Comparison of ENCODE assay signal across 33 cellular contexts in genomic region chr10:72314263-72314662, GRCh38. TPM values are rescaled to one million over a fixed set of nuclear protein-coding genes. Genes with fewer than 3 reads are reported as not detected.
DNase-seq lines count a peak whose midpoint lies in the region; ATAC-seq, FAIRE-seq and TF ChIP-seq lines count a peak whose summit lies in the region.
"Had no signal": no experiment of that assay in that cellular context is flagged by ENCODE, and none has a peak within 500 bp of the region (broad histone marks: within the 10 kb centered on the region; RNA-seq: fewer than 3 reads in every experiment).

No MANE protein-coding gene starts in this region.

- H2AFZ ChIP-seq in IMR-90 (replicated peaks; ENCODE audit: low read length, poor library complexity) (no peak overlapping the region), H1 (ENCODE audit: low read length) (no peak overlapping the region)

- H3K9ac ChIP-seq in IMR-90 (ENCODE audit: low read depth, low read length) (no peak overlapping the region), H1 (replicated peaks in 1 of 4; ENCODE audit: extremely low read depth in 1 of 4, low read depth in 3 of 4, low read length in 3 of 4) (no peak overlapping the region)

- intact Hi-C loops in CD4-positive, alpha-beta T cell (cut with DNase I, micrococcal nuclease) = no loop called here
- intact Hi-C loops in IMR-90 (cut with micrococcal nuclease) = no loop called here
- intact Hi-C loops in prostate gland (cut with DNase I) = no loop called here

- H4K91ac ChIP-seq in IMR-90 (ENCODE audit: insufficient read depth, low read depth, low read length) (no peak overlapping the region), H1 (replicated peaks; ENCODE audit: insufficient read length, low read length) (peak overlapping the region; percentile 35)

- FAIRE-seq in H1 (lab: Jason Lieb, UNC) = no peak
- FAIRE-seq: astrocyte, D721Med, kidney had no signal

- dilution Hi-C loops in IMR-90 (cut with HindIII; ENCODE audit: low sequenced_read_pairs, unreplicated experiment) = no loop called here

- no peak overlapping the region for H3K23ac ChIP-seq in IMR-90 (ENCODE audit: low read depth, low read length)
- no peak overlapping the region for H3K23ac ChIP-seq in H1 (ENCODE audit: insufficient read length)

- H3K36me3 Mint-ChIP-seq in CD4-positive, alpha-beta T cell (ENCODE audit: low read depth) = no peaks in the 10 kb centered on the region
- H3K36me3 Mint-ChIP-seq: natural killer cell treated with Interleukin-12 subunit alpha and Interleukin-12 subunit beta and Interleukin-15 and Interleukin-18, amount 100 ng/mL, for 72 hours; type B pancreatic cell had no signal

- H2AK5ac ChIP-seq in IMR-90 (ENCODE audit: low read depth, low read length) (0 out of 2 replicates have a peak overlapping the region, but pooled peaks have one; percentile 21), H1 (ENCODE audit: low read depth, low read length) (0 out of 2 replicates have a peak overlapping the region, but pooled peaks have one; percentile 77)

- H3K27me3 ChIP-seq in CD4-positive, alpha-beta T cell (ENCODE audit: control insufficient read depth, insufficient read depth, low read length) = no peaks in the 10 kb centered on the region
- H3K27me3 ChIP-seq in IMR-90 (ENCODE audit: control insufficient read depth, insufficient read depth, low read length) = no peaks in the 10 kb centered on the region
- H3K27me3 ChIP-seq in H1 (replicated peaks in 1 of 4; ENCODE audit: control insufficient read depth in 3 of 4, extremely low read depth in 1 of 4, insufficient read depth in 3 of 4, low read length in 3 of 4) = peaks cover 0 to 3% (median 0%) of the 10 kb centered on the region in 4 experiments; a peak in 1 of 7 replicates
- H3K27me3 ChIP-seq in prostate gland (replicated peaks; ENCODE audit: insufficient read depth) = no peaks in the 10 kb centered on the region

- DNase-seq in CD4-positive, alpha-beta T cell = no peak
- DNase-seq in IMR-90 (no peak), H1 (ENCODE audit: low read depth in 1 of 2, low spot score in 2 of 2) (no peak), prostate gland (ENCODE audit: low spot score) (no peak), retina (no peak)
- no peak for DNase-seq in effector CD4-positive, alpha-beta T cell
- DNase-seq: activated effector memory CD4-positive, alpha-beta T cell treated with anti-CD3 and anti-CD28 coated beads, Interleukin-2, amount 50 U/mL, for 16 hours; activated naive CD8-positive, alpha-beta T cell treated with anti-CD3 and anti-CD28 coated beads, Interleukin-2, amount 10 ng/mL, durations not matched to agents 7 days and 5 days; activated T-cell treated with anti-CD3 and anti-CD28 coated beads, Interleukin-2, amount 50 U/mL, for 1 hour; C1 segment of cervical spinal cord; DND-41; effector memory CD8-positive, alpha-beta T cell; erythroblast; head of caudate nucleus; HFFc6; KBM-7; kidney; NCI-H1105; NCI-H187 treated with DMSO at 0.1 percent for 48 hours; NCI-H526; NK-92 treated with Interleukin-12 subunit alpha and Interleukin-12 subunit beta, amount 100 ng/mL, for 24 hours; occipital lobe; PC-3; psoas muscle; SHP77; stimulated activated CD4-positive, alpha-beta T cell treated with anti-CD3 and anti-CD28 coated beads, Interleukin-4, amount 100 ng/mL, for 4 hours had no signal

- no peaks in the 10 kb centered on the region for H3K9me3 Mint-ChIP-seq in CD4-positive, alpha-beta T cell
- H3K9me3 Mint-ChIP-seq: activated naive CD8-positive, alpha-beta T cell treated with anti-CD3 and anti-CD28 coated beads, Interleukin-2, amount 10 ng/mL, durations not matched to agents 7 days and 5 days; effector memory CD8-positive, alpha-beta T cell; HFFc6; natural killer cell treated with Interleukin-12 subunit alpha and Interleukin-12 subunit beta and Interleukin-15 and Interleukin-18, amount 100 ng/mL, for 72 hours; type B pancreatic cell had no signal

- in situ Hi-C loops in IMR-90 (cut with MboI; ENCODE audit: low sequenced_read_pairs) = no loop called here

- no peak overlapping the region for H3K14ac ChIP-seq in IMR-90 (replicated peaks; ENCODE audit: low read depth, low read length)
- H3K14ac ChIP-seq in H1 (ENCODE audit: insufficient read length) = no peak overlapping the region

- H3K79me2 ChIP-seq in H1 (ENCODE audit: control insufficient read depth in 1 of 2, insufficient read depth in 2 of 2, low read length in 2 of 2) = no peaks in the 10 kb centered on the region

- no peak overlapping the region for H3K4me3 Mint-ChIP-seq in CD4-positive, alpha-beta T cell
- H3K4me3 Mint-ChIP-seq: activated naive CD8-positive, alpha-beta T cell treated with anti-CD3 and anti-CD28 coated beads, Interleukin-2, amount 10 ng/mL, durations not matched to agents 7 days and 5 days; effector memory CD8-positive, alpha-beta T cell; HFFc6; natural killer cell treated with Interleukin-12 subunit alpha and Interleukin-12 subunit beta and Interleukin-15 and Interleukin-18, amount 100 ng/mL, for 72 hours; type B pancreatic cell had no signal

- H2BK20ac ChIP-seq in IMR-90 (ENCODE audit: low read depth, low read length) (no peak overlapping the region), H1 (ENCODE audit: low read length) (peak overlapping the region; percentile 83)

- H3K27ac Mint-ChIP-seq in CD4-positive, alpha-beta T cell = peak overlapping the region; percentile 91
- H3K27ac Mint-ChIP-seq: activated naive CD8-positive, alpha-beta T cell treated with anti-CD3 and anti-CD28 coated beads, Interleukin-2, amount 10 ng/mL, durations not matched to agents 7 days and 5 days; effector memory CD8-positive, alpha-beta T cell; HFFc6; natural killer cell treated with Interleukin-12 subunit alpha and Interleukin-12 subunit beta and Interleukin-15 and Interleukin-18, amount 100 ng/mL, for 72 hours; type B pancreatic cell had no signal

- no peaks in the 10 kb centered on the region for H3K9me3 ChIP-seq in CD4-positive, alpha-beta T cell (ENCODE audit: control insufficient read depth, low read length)
- H3K9me3 ChIP-seq in IMR-90 (ENCODE audit: control insufficient read depth, insufficient read depth, low read length) (no peaks in the 10 kb centered on the region), H1 (ENCODE audit: insufficient read depth in 2 of 2, low read depth in 1 of 2, low read length in 1 of 2) (no peaks in the 10 kb centered on the region), prostate gland (no peaks in the 10 kb centered on the region)
- H3K9me3 ChIP-seq: psoas muscle had no signal

- TF ChIP-seq POLR2A in IMR-90 (IDR thresholded peaks at IDR 0.05; ENCODE audit: low read depth, low read length) = no peak
- TF ChIP-seq POLR2A in H1 (IDR thresholded peaks at IDR 0.05; ENCODE audit: control extremely low read depth in 1 of 2, low read depth in 2 of 2, low read length in 2 of 2) = no peak
- TF ChIP-seq POLR2A in prostate gland (IDR thresholded peaks at IDR 0.05) = no peak

- H2BK15ac ChIP-seq in IMR-90 (ENCODE audit: low read depth, low read length) = no peak overlapping the region
- peak overlapping the region; percentile 77; the same call in 1 of the 2 replicates for H2BK15ac ChIP-seq in H1 (ENCODE audit: low read length)

- TF ChIP-seq EP300 in H1 (IDR thresholded peaks at IDR 0.05; ENCODE audit: borderline replicate concordance in 1 of 2, low read depth in 2 of 2, low read length in 2 of 2) = no peak

- peaks cover 0 to 6% of the 10 kb centered on the region in 2 experiments; a peak in 2 of 4 replicates for H3K79me1 ChIP-seq in IMR-90 (ENCODE audit: low read depth in 1 of 2, low read length in 2 of 2)
- no peaks in the 10 kb centered on the region for H3K79me1 ChIP-seq in H1 (ENCODE audit: low read depth, low read length)

- peaks cover 20% of the 10 kb centered on the region for H3K4me1 ChIP-seq in IMR-90 (ENCODE audit: control insufficient read depth, insufficient read depth, low read length)
- H3K4me1 ChIP-seq in H1 (replicated peaks in 1 of 4; ENCODE audit: control insufficient read depth in 3 of 4, insufficient read depth in 4 of 4, low read length in 3 of 4) = peaks cover 4 to 28% (median 17%) of the 10 kb centered on the region in 4 experiments
- H3K4me1 ChIP-seq in prostate gland (replicated peaks) = peaks cover 14% of the 10 kb centered on the region

- no peak overlapping the region for H3K4me2 ChIP-seq in IMR-90 (ENCODE audit: low read depth, low read length)
- H3K4me2 ChIP-seq in H1 (ENCODE audit: insufficient read depth in 1 of 2, low read depth in 2 of 2, low read length in 2 of 2) = no peak overlapping the region

- H3K23me2 ChIP-seq in H1 (ENCODE audit: low read depth, low read length) = no peaks in the 10 kb centered on the region

- H3K18ac ChIP-seq in IMR-90 (ENCODE audit: low read depth, low read length) (no peak overlapping the region), H1 (ENCODE audit: extremely low read depth, low read length) (no peak overlapping the region)

- BruUV-seq in IMR-90 (replicated peaks; lab: Mats Ljungman, UMichigan) = no TSS peak

- H4K8ac ChIP-seq in IMR-90 (ENCODE audit: low read depth in 2 of 2, low read length in 2 of 2) (no peak overlapping the region), H1 (ENCODE audit: extremely low read depth, insufficient read depth, low read length) (no peak overlapping the region)

- POLR2A ChIA-PET in CD4-positive, alpha-beta T cell (lab: Charles Lee) = interaction anchor here (1.2 to 2.7 kb wide), 2 partner anchors 17 to 18 kb away, joined by 3 to 10 read pairs; no protein-coding TSS in a partner anchor
- POLR2A ChIA-PET in IMR-90 (lab: Charles Lee; ENCODE audit: unreplicated experiment) = no interaction called here
- POLR2A ChIA-PET in H1 (lab: Charles Lee; ENCODE audit: partially characterized antibody) = interaction anchor here (0.6 to 39.2 kb wide), 8 partner anchors 9 to 37 kb away, joined by 3 to 895 read pairs (median 4); partner anchors contain the start of gene DDIT4

- TF ChIP-seq CTCF in CD4-positive, alpha-beta T cell (IDR thresholded peaks at IDR 0.05) = no peak
- TF ChIP-seq CTCF in IMR-90 (conservative IDR thresholded peaks at IDR 0.05; ENCODE audit: low read depth, low read length) = no peak
- no peak for TF ChIP-seq CTCF in H1 (IDR thresholded peaks at IDR 0.05; ENCODE audit: control extremely low read depth in 1 of 3, insufficient read depth in 1 of 3, low read depth in 1 of 3, low read length in 3 of 3)
- no peak for TF ChIP-seq CTCF in prostate gland (IDR thresholded peaks at IDR 0.05)

- H3K4ac ChIP-seq in IMR-90 (ENCODE audit: low read depth, low read length) (no peak overlapping the region), H1 (replicated peaks; ENCODE audit: insufficient read length, low read depth, low read length) (no peak overlapping the region)

- H3K27me3 Mint-ChIP-seq in CD4-positive, alpha-beta T cell = no peaks in the 10 kb centered on the region
- H3K27me3 Mint-ChIP-seq: activated naive CD8-positive, alpha-beta T cell treated with anti-CD3 and anti-CD28 coated beads, Interleukin-2, amount 10 ng/mL, durations not matched to agents 7 days and 5 days; effector memory CD8-positive, alpha-beta T cell; natural killer cell treated with Interleukin-12 subunit alpha and Interleukin-12 subunit beta and Interleukin-15 and Interleukin-18, amount 100 ng/mL, for 72 hours had no signal

- H3K9me1 ChIP-seq in IMR-90 (ENCODE audit: insufficient read depth, low read length) = peaks cover 12% of the 10 kb centered on the region

- H2BK5ac ChIP-seq in IMR-90 (ENCODE audit: low read depth, low read length, poor library complexity, severe bottlenecking) (no peak overlapping the region), H1 (ENCODE audit: low read depth, low read length) (peak overlapping the region; percentile 75; the same call in 1 of the 2 replicates)

- H3K4me3 ChIP-seq in IMR-90 (ENCODE audit: insufficient read depth, low read depth, low read length) (no peak overlapping the region), H1 (ENCODE audit: extremely low read depth in 1 of 4, insufficient read depth in 2 of 4, low read depth in 3 of 4, low read length in 4 of 4) (no peak overlapping the region), prostate gland (no peak overlapping the region)
- H3K4me3 ChIP-seq: coronary artery, psoas muscle had no signal

- no peak overlapping the region for H3K27ac ChIP-seq in CD4-positive, alpha-beta T cell (ENCODE audit: low read depth, low read length)
- H3K27ac ChIP-seq in IMR-90 (ENCODE audit: insufficient read depth, low read length) (no peak overlapping the region), H1 (ENCODE audit: low read depth, low read length) (no peak overlapping the region), prostate gland (peak overlapping the region; percentile 83 to 87)

- TF ChIP-seq RAD21 in IMR-90 (IDR thresholded peaks at IDR 0.05; ENCODE audit: low read length) (no peak), H1 (IDR thresholded peaks at IDR 0.05 in 1 of 2, conservative IDR thresholded peaks at IDR 0.05 in 1 of 2; ENCODE audit: low read depth in 2 of 2, low read length in 2 of 2) (no peak)

- 100% methylated on average over 2 of the region's 7 CpGs; no CpG with 5 or more reads in 1 of the 2 experiments for WGBS in IMR-90 (ENCODE audit: extremely low coverage in 2 of 2, insufficient read length in 1 of 2), 2 experiments
- 96% methylated on average over 7 of the region's 7 CpGs; no CpG with 5 or more reads in 1 of the 2 experiments for WGBS in H1 (ENCODE audit: extremely low coverage in 1 of 2, insufficient coverage in 1 of 2, insufficient read length in 1 of 2, insufficient replicate concordance in 2 of 2, low coverage in 1 of 2, low lambda C conversion rate in 2 of 2, missing lambda C conversion rate in 1 of 2), 2 experiments
- 96% methylated on average over 7 of the region's 7 CpGs for WGBS in prostate gland

- ATAC-seq in CD4-positive, alpha-beta T cell (ENCODE audit: poor library complexity) = no peak
- ATAC-seq in IMR-90 (ENCODE audit: low read depth) = no peak
- no peak for ATAC-seq in GM18502 (IDR thresholded peaks at IDR 0.05; ENCODE audit: poor library complexity, unreplicated experiment)
- ATAC-seq in HG02763 (IDR thresholded peaks at IDR 0.05; ENCODE audit: unreplicated experiment) = no peak
- ATAC-seq: effector memory CD8-positive, alpha-beta T cell; natural killer cell treated with Interleukin-12 subunit alpha and Interleukin-12 subunit beta and Interleukin-15 and Interleukin-18, amount 100 ng/mL, for 72 hours; PC-3; psoas muscle had no signal

- H3K56ac ChIP-seq in IMR-90 (ENCODE audit: extremely low read depth, insufficient read depth, low read length) (no peak overlapping the region), H1 (replicated peaks; ENCODE audit: insufficient read length, low read depth, low read length) (no peak overlapping the region)

- H3K36me3 ChIP-seq in IMR-90 (ENCODE audit: control insufficient read depth, insufficient read depth, low read length) (no peaks in the 10 kb centered on the region), H1 (ENCODE audit: control insufficient read depth in 2 of 4, insufficient read depth in 4 of 4, low read length in 3 of 4) (no peaks in the 10 kb centered on the region), prostate gland (no peaks in the 10 kb centered on the region)

- H4K20me1 ChIP-seq in IMR-90 (ENCODE audit: insufficient read depth, low read length) (no peaks in the 10 kb centered on the region), H1 (replicated peaks in 1 of 2; ENCODE audit: control insufficient read depth in 1 of 2, insufficient read depth in 2 of 2, low read length in 2 of 2) (no peaks in the 10 kb centered on the region)

- no peak overlapping the region for H2BK120ac ChIP-seq in IMR-90 (ENCODE audit: low read depth, low read length)
- H2BK120ac ChIP-seq in H1 (replicated peaks; ENCODE audit: low read depth, low read length) = no peak overlapping the region

- no peak overlapping the region for H2AK9ac ChIP-seq in IMR-90 (replicated peaks; ENCODE audit: low read depth, low read length, poor library complexity)

- H2BK12ac ChIP-seq in H1 (ENCODE audit: low read depth, low read length) = peak overlapping the region; percentile 94

- H4K5ac ChIP-seq in IMR-90 (ENCODE audit: low read depth, low read length) (no peak overlapping the region), H1 (ENCODE audit: insufficient read length, low read depth, low read length) (no peak overlapping the region)

- H3K4me1 Mint-ChIP-seq in CD4-positive, alpha-beta T cell (ENCODE audit: low read depth) = peaks cover 70% of the 10 kb centered on the region

- CTCF ChIA-PET in CD4-positive, alpha-beta T cell (lab: Charles Lee) = interaction anchor here (1.7 kb wide), 1 partner anchor 12 kb away, joined by 5 read pairs; no protein-coding TSS in a partner anchor
- CTCF ChIA-PET in IMR-90 (lab: Yijun Ruan, JAX) (no interaction called here), H1 (lab: Charles Lee; ENCODE audit: partially characterized antibody) (interaction anchor here (0.9 to 2.6 kb wide), 6 partner anchors 11 to 91 kb away, joined by 3 to 7 read pairs (median 4); no protein-coding TSS in a partner anchor)

RNA-seq across cellular contexts. Expression of gene DNAJB12, which starts 40.5 kb away (rescaled TPM):
- 10 to 100 TPM; 25.2 to 27.0 TPM for total RNA-seq in CD4-positive, alpha-beta T cell
- total RNA-seq in IMR-90 (2012; rRNA removed) (18.3 and 19.2 TPM in 2 replicates), prostate gland (10 to 100 TPM; 33.0 to 55.9 TPM)
- polyA plus RNA-seq in IMR-90 (2012; rRNA removed) (23.1 and 24.0 TPM in 2 replicates), H1 (2011; rRNA removed) (10.8 and 16.0 TPM in 2 replicates)
- polyA plus RNA-seq in IMR-90 (2012; cell fraction: cytosol; rRNA removed) = 18.5 and 22.8 TPM in 2 replicates
- polyA plus RNA-seq in IMR-90 (2012; cell fraction: nucleus; rRNA removed; ENCODE audit: low replicate concordance) = 28.0 and 41.8 TPM in 2 replicates
- 19.6 and 20.5 TPM in 2 replicates for total RNA-seq in H1 (2021; fragmentation: NEBNext Ultra II Directional; extraction: Animal tissue kit (Norgen Biotek cat#: 25700))
- polyA plus RNA-seq in H1 (2011; cell fraction: cytosol; rRNA removed) = 12.4 TPM
- 23.3 TPM for polyA plus RNA-seq in H1 (2011; cell fraction: nucleus; rRNA removed)
- polyA plus RNA-seq in H1 (2012, experiment 1 of 2) = 10.7 to 18.5 TPM (median 16.7 TPM) in 4 replicates
- 12.5 TPM for polyA plus RNA-seq in H1 (2012, experiment 2 of 2)
- 14.1 TPM for polyA plus RNA-seq in H1 (2013, experiment 1 of 2)
- 15.3 TPM for polyA plus RNA-seq in H1 (2013, experiment 2 of 2)
- polyA minus RNA-seq in H1 (2011; rRNA and poly(A)+ RNA removed) = 9.2 and 9.8 TPM in 2 replicates
- polyA minus RNA-seq in H1 (2011; cell fraction: cytosol; rRNA and poly(A)+ RNA removed) = 12.0 TPM
- 13.9 TPM for polyA minus RNA-seq in H1 (2011; cell fraction: nucleus; rRNA and poly(A)+ RNA removed)

RNA-seq across cellular contexts. Expression of gene DDIT4, which starts 40.5 kb away (rescaled TPM):
- total RNA-seq in CD4-positive, alpha-beta T cell = 100 to 1,000 TPM; 427 to 436 TPM
- total RNA-seq in IMR-90 (2012; rRNA removed) = 108 and 110 TPM in 2 replicates
- 31.0 and 59.6 TPM in 2 replicates for polyA plus RNA-seq in IMR-90 (2012; rRNA removed)
- 38.8 and 80.6 TPM in 2 replicates for polyA plus RNA-seq in IMR-90 (2012; cell fraction: cytosol; rRNA removed)
- polyA plus RNA-seq in IMR-90 (2012; cell fraction: nucleus; rRNA removed; ENCODE audit: low replicate concordance) = 80.3 and 93.3 TPM in 2 replicates
- 42.1 and 47.4 TPM in 2 replicates for total RNA-seq in H1 (2021; fragmentation: NEBNext Ultra II Directional; extraction: Animal tissue kit (Norgen Biotek cat#: 25700))
- polyA plus RNA-seq in H1 (2011; rRNA removed) = 108 and 187 TPM in 2 replicates
- 146 TPM for polyA plus RNA-seq in H1 (2011; cell fraction: cytosol; rRNA removed)
- polyA plus RNA-seq in H1 (2011; cell fraction: nucleus; rRNA removed) = 143 TPM
- polyA plus RNA-seq in H1 (2012, experiment 1 of 2) = 55.0 to 142 TPM (median 113 TPM) in 4 replicates
- polyA plus RNA-seq in H1 (2012, experiment 2 of 2) = 62.5 TPM
- polyA plus RNA-seq in H1 (2013, experiment 1 of 2) = 18.5 TPM
- 19.9 TPM for polyA plus RNA-seq in H1 (2013, experiment 2 of 2)
- polyA minus RNA-seq in H1 (2011; rRNA and poly(A)+ RNA removed) = 63.3 and 82.3 TPM in 2 replicates
- polyA minus RNA-seq in H1 (2011; cell fraction: cytosol; rRNA and poly(A)+ RNA removed) = 113 TPM
- 186 TPM for polyA minus RNA-seq in H1 (2011; cell fraction: nucleus; rRNA and poly(A)+ RNA removed)
- 100 to 1,000 TPM; 259 to 265 TPM for total RNA-seq in prostate gland

Comparison
In these comparisons a context has a peak if more than half of its experiments do, and no peak if none do; other contexts are left out.
1. H3K27ac ChIP-seq: peak in prostate gland (2 of 2); none in CD4-positive, alpha-beta T cell (single experiment), IMR-90 (single experiment) and H1 (single experiment).